1 cellular context compared by ENCODE assay signal in genomic region chr5:114361724-114362196, GRCh38.
TF ChIP-seq lines count a peak whose summit lies in the region.

TSS of gene KCNN2 (plus strand) at chr5:114362070. CDS start at chr5:114362140, 70 bp downstream.

TF ChIP-seq in GM12878, 131 proteins besides CTCF, POLR2A, EP300 and RAD21 (continued from another document and continues in another):
- TF ChIP-seq NKRF (conservative IDR thresholded peaks at IDR 0.05) (peak; percentile 67; the same call in 1 of the 2 replicates), ASH2L (IDR thresholded peaks at IDR 0.05; ENCODE audit: borderline replicate concordance, low read depth) (no peak), ZNF207 (IDR thresholded peaks at IDR 0.05; ENCODE audit: borderline replicate concordance) (no peak), PAX8 (IDR thresholded peaks at IDR 0.05) (no peak), ZBED1 (IDR thresholded peaks at IDR 0.05; ENCODE audit: borderline replicate concordance) (no peak), USF1 (IDR thresholded peaks at IDR 0.05; ENCODE audit: borderline replicate concordance, extremely low read length, insufficient read depth, low read depth, low read length) (no peak), ZSCAN29 (IDR thresholded peaks at IDR 0.05) (no peak), SUZ12 (IDR thresholded peaks at IDR 0.05; ENCODE audit: unreplicated experiment) (no peak), SMC3 (IDR thresholded peaks at IDR 0.05; ENCODE audit: borderline replicate concordance, low read length) (no peak), RELB (IDR thresholded peaks at IDR 0.05; ENCODE audit: low read depth) (peak; percentile 72), ZNF24 (IDR thresholded peaks at IDR 0.05) (no peak), RCOR1 (conservative IDR thresholded peaks at IDR 0.05; ENCODE audit: low read depth, low read length) (no peak), FOXK2 (IDR thresholded peaks at IDR 0.05) (no peak), BACH1 (IDR thresholded peaks at IDR 0.05; ENCODE audit: borderline replicate concordance) (peak; percentile 21; the same call in 1 of the 2 replicates), SIX5 (IDR thresholded peaks at IDR 0.05; ENCODE audit: low read depth, low read length, severe bottlenecking) (no peak), POLR2AphosphoS5 (IDR thresholded peaks at IDR 0.05; ENCODE audit: low read length) (no peak), IRF4 (IDR thresholded peaks at IDR 0.05; ENCODE audit: low read depth, low read length) (no peak), JUNB (IDR thresholded peaks at IDR 0.05) (no peak), CHD4 (IDR thresholded peaks at IDR 0.05) (no peak), CBX5 (IDR thresholded peaks at IDR 0.05; ENCODE audit: low read depth) (no peak), SUPT20H (IDR thresholded peaks at IDR 0.05; ENCODE audit: borderline replicate concordance, control insufficient read depth, low read depth, low read length) (no peak), TCF7 (IDR thresholded peaks at IDR 0.05; ENCODE audit: borderline replicate concordance) (no peak), POU2F2 (IDR thresholded peaks at IDR 0.05; ENCODE audit: borderline replicate concordance, low read depth, low read length) (no peak), SIN3A (IDR thresholded peaks at IDR 0.05; ENCODE audit: low read depth, low read length) (no peak; the same call in 1 of the 2 replicates), IKZF2 (IDR thresholded peaks at IDR 0.05) (peak; percentile 30 to 31; a peak in 2 of 4 replicates), TBL1XR1 (IDR thresholded peaks at IDR 0.05; ENCODE audit: low read depth, low read length) (no peak), RELA (IDR thresholded peaks at IDR 0.05; ENCODE audit: borderline replicate concordance, partially characterized antibody) (no peak), FOXM1 (IDR thresholded peaks at IDR 0.05; ENCODE audit: low read depth, low read length) (no peak), E4F1 (IDR thresholded peaks at IDR 0.05; ENCODE audit: borderline replicate concordance, partially characterized antibody) (no peak), EZH2 (IDR thresholded peaks at IDR 0.05; ENCODE audit: borderline replicate concordance, control insufficient read depth, low read depth, low read length) (no peak), LARP7 (IDR thresholded peaks at IDR 0.05) (no peak), ZNF274 (IDR thresholded peaks at IDR 0.05; ENCODE audit: insufficient read depth, insufficient read length) (no peak), BCL3 (IDR thresholded peaks at IDR 0.05; ENCODE audit: borderline replicate concordance, insufficient read depth, low read depth, low read length, poor library complexity, severe bottlenecking) (no peak), ZZZ3 (IDR thresholded peaks at IDR 0.05; ENCODE audit: control insufficient read depth, insufficient read length, low read depth) (no peak), KAT2A (conservative IDR thresholded peaks at IDR 0.05; ENCODE audit: control insufficient read depth, low read depth, low read length) (no peak), PML (IDR thresholded peaks at IDR 0.05; ENCODE audit: low read length) (no peak), KLF5 (IDR thresholded peaks at IDR 0.05; ENCODE audit: partially characterized antibody) (no peak), TCF3 (IDR thresholded peaks at IDR 0.05; ENCODE audit: borderline replicate concordance, insufficient read depth, low read depth, low read length) (no peak), MTA3 (IDR thresholded peaks at IDR 0.05; ENCODE audit: borderline replicate concordance, low read length) (no peak), FOS (IDR thresholded peaks at IDR 0.05; ENCODE audit: borderline replicate concordance, extremely low read depth, insufficient read length) (no peak), ATF2 (IDR thresholded peaks at IDR 0.05; ENCODE audit: low read length) (no peak), NR2C1 (IDR thresholded peaks at IDR 0.05) (no peak), PBX3 (IDR thresholded peaks at IDR 0.05; ENCODE audit: insufficient replicate concordance, low read depth, low read length) (no peak), NRF1 (conservative IDR thresholded peaks at IDR 0.05; ENCODE audit: low read depth, low read length) (no peak; the same call in 1 of the 2 replicates), SPI1 (IDR thresholded peaks at IDR 0.05; ENCODE audit: borderline replicate concordance, insufficient read depth, low read depth, low read length) (no peak), ZBTB33 (IDR thresholded peaks at IDR 0.05) (no peak), JUND (IDR thresholded peaks at IDR 0.05; ENCODE audit: low read depth, low read length) (0 out of 2 replicates have a peak, but pooled peaks have one; percentile 30), NR2F1 (conservative IDR thresholded peaks at IDR 0.05) (no peak)
- TF ChIP-seq, protein P1, sequence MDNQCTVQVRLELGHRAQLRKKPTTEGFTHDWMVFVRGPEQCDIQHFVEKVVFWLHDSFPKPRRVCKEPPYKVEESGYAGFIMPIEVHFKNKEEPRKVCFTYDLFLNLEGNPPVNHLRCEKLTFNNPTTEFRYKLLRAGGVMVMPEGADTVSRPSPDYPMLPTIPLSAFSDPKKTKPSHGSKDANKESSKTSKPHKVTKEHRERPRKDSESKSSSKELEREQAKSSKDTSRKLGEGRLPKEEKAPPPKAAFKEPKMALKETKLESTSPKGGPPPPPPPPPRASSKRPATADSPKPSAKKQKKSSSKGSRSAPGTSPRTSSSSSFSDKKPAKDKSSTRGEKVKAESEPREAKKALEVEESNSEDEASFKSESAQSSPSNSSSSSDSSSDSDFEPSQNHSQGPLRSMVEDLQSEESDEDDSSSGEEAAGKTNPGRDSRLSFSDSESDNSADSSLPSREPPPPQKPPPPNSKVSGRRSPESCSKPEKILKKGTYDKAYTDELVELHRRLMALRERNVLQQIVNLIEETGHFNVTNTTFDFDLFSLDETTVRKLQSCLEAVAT (IDR thresholded peaks at IDR 0.05): peak; percentile 45
- TF ChIP-seq, protein P2, sequence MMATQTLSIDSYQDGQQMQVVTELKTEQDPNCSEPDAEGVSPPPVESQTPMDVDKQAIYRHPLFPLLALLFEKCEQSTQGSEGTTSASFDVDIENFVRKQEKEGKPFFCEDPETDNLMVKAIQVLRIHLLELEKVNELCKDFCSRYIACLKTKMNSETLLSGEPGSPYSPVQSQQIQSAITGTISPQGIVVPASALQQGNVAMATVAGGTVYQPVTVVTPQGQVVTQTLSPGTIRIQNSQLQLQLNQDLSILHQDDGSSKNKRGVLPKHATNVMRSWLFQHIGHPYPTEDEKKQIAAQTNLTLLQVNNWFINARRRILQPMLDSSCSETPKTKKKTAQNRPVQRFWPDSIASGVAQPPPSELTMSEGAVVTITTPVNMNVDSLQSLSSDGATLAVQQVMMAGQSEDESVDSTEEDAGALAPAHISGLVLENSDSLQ (IDR thresholded peaks at IDR 0.05): no peak
- TF ChIP-seq, protein P3, sequence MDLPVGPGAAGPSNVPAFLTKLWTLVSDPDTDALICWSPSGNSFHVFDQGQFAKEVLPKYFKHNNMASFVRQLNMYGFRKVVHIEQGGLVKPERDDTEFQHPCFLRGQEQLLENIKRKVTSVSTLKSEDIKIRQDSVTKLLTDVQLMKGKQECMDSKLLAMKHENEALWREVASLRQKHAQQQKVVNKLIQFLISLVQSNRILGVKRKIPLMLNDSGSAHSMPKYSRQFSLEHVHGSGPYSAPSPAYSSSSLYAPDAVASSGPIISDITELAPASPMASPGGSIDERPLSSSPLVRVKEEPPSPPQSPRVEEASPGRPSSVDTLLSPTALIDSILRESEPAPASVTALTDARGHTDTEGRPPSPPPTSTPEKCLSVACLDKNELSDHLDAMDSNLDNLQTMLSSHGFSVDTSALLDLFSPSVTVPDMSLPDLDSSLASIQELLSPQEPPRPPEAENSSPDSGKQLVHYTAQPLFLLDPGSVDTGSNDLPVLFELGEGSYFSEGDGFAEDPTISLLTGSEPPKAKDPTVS (IDR thresholded peaks at IDR 0.05; ENCODE audit: low read depth, low read length): no peak
